In the genomic region with DNA sequence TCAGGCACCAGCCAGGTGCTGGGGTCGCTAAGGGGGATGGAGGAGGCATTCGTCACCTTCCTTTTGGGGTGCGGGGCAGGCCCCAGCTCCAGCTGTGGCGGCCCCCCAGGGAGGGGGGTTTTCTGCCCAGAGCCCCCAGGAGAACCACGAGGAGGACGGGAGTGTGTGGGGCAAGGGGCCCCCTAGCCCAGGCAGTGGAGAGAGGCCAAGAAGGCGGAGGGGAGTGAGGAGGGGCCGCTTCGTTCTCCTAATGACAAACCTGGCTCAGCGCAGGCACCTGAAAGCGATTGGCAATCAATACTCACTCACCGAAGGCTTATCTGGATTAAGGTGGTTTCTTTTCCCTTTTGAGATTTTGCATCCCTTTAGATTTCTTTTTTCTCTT, we compare ENCODE assay signal across 16 cellular contexts.
DNase-seq lines count a peak whose midpoint lies in the region; ATAC-seq and TF ChIP-seq lines count a peak whose summit lies in the region.
"Had no signal": no experiment of that assay in that cellular context is flagged by ENCODE, and none has a peak within 500 bp of the region (broad histone marks: within the 10 kb centered on the region; RNA-seq: fewer than 3 reads in every experiment).

No MANE protein-coding gene starts in this region.

- H3K27me3 Mint-ChIP-seq in activated T-cell treated with anti-CD3 and anti-CD28 coated beads, Interleukin-2, amount 50 U/mL, for 24 hours: peaks cover 46% of the 10 kb centered on the region
- H3K27me3 Mint-ChIP-seq in activated T-cell treated with anti-CD3 and anti-CD28 coated beads, Interleukin-2, amount 50 U/mL, for 4 hours (ENCODE audit: low read depth): peaks cover 42% of the 10 kb centered on the region

- no peaks in the 10 kb centered on the region for H3F3A ChIP-seq in Loucy (ENCODE audit: low read depth)

- no peak for ATAC-seq in activated T-cell treated with anti-CD3 and anti-CD28 coated beads, Interleukin-2, amount 50 U/mL, for 4 hours

- H3K27me3 ChIP-seq in Loucy (ENCODE audit: insufficient read depth, low read length, poor library complexity, severe bottlenecking): no peaks in the 10 kb centered on the region

- peak; percentile 19 for DNase-seq in activated T-cell treated with anti-CD3 and anti-CD28 coated beads, Interleukin-2, amount 50 U/mL, for 24 hours
- DNase-seq in activated T-cell treated with anti-CD3 and anti-CD28 coated beads, Interleukin-2, amount 50 U/mL, for 4 hours: no peak
- DNase-seq in mesenteric fat pad (ENCODE audit: low spot score): peak; percentile 80
- peak; percentile 67 for DNase-seq in posterior vena cava (ENCODE audit: low spot score)
- DNase-seq in NCI-H82 treated with DMSO at 0.1 percent for 48 hours (lab: John Stamatoyannopoulos, UW; ENCODE audit: unreplicated experiment): no peak
- no peak for DNase-seq in activated CD4-positive, alpha-beta T cell treated with anti-CD3 and anti-CD28 coated beads for 4 hours
- DNase-seq in DMS79 (lab: John Stamatoyannopoulos, UW): no peak
- DNase-seq: 8988T; CD4-positive, alpha-beta memory T cell; COR-L47; DMS79 treated with DMSO at 0.1 percent for 48 hours; GF-D8 had no signal

- no peak overlapping the region for H3K27ac Mint-ChIP-seq in activated T-cell treated with anti-CD3 and anti-CD28 coated beads, Interleukin-2, amount 50 U/mL, for 24 hours
- H3K27ac Mint-ChIP-seq: CD14-positive monocyte; CD4-positive, alpha-beta memory T cell had no signal

- intact Hi-C loops in posterior vena cava (cut with DNase I): no loop called here

- H3K4me3 Mint-ChIP-seq in activated T-cell treated with anti-CD3 and anti-CD28 coated beads, Interleukin-2, amount 50 U/mL, for 24 hours: no peak overlapping the region
- no peak overlapping the region for H3K4me3 Mint-ChIP-seq in activated T-cell treated with anti-CD3 and anti-CD28 coated beads, Interleukin-2, amount 50 U/mL, for 4 hours

- H2AFZ ChIP-seq in Loucy (ENCODE audit: low read length): no peak overlapping the region

- H3K4me1 Mint-ChIP-seq in activated T-cell treated with anti-CD3 and anti-CD28 coated beads, Interleukin-2, amount 50 U/mL, for 24 hours (ENCODE audit: low read depth): peaks cover 12% of the 10 kb centered on the region
- peaks cover 4% of the 10 kb centered on the region for H3K4me1 Mint-ChIP-seq in activated T-cell treated with anti-CD3 and anti-CD28 coated beads, Interleukin-2, amount 50 U/mL, for 4 hours (ENCODE audit: low read depth)
- H3K4me1 Mint-ChIP-seq: CD14-positive monocyte had no signal

- H3K79me2 ChIP-seq in Loucy (ENCODE audit: insufficient read depth, low read length): no peaks in the 10 kb centered on the region

- H4K20me1 ChIP-seq in Loucy (ENCODE audit: insufficient read depth, low read length, poor library complexity, severe bottlenecking): no peaks in the 10 kb centered on the region
- H4K20me1 ChIP-seq: BLaER1 had no signal

- no peaks in the 10 kb centered on the region for H3K36me3 ChIP-seq in Loucy (ENCODE audit: insufficient read depth, low read length)
- H3K36me3 ChIP-seq: BLaER1, HAP-1 had no signal

- H3K4me2 ChIP-seq in Loucy (ENCODE audit: low read depth, low read length, poor library complexity, severe bottlenecking): peak overlapping the region; percentile 20
- H3K4me2 ChIP-seq: BLaER1 had no signal

- H3K9me3 Mint-ChIP-seq in activated T-cell treated with anti-CD3 and anti-CD28 coated beads, Interleukin-2, amount 50 U/mL, for 24 hours: peaks cover 15% of the 10 kb centered on the region
- peaks cover 14% of the 10 kb centered on the region for H3K9me3 Mint-ChIP-seq in activated T-cell treated with anti-CD3 and anti-CD28 coated beads, Interleukin-2, amount 50 U/mL, for 4 hours

- TF ChIP-seq CTCF in Loucy (conservative IDR thresholded peaks at IDR 0.05; ENCODE audit: low read length): no peak

- no peak overlapping the region for H3K4me3 ChIP-seq in Loucy (ENCODE audit: low read length, poor library complexity, severe bottlenecking)
- H3K4me3 ChIP-seq: BLaER1, HAP-1 had no signal

- H3K36me3 Mint-ChIP-seq in activated T-cell treated with anti-CD3 and anti-CD28 coated beads, Interleukin-2, amount 50 U/mL, for 24 hours (ENCODE audit: low read depth): no peaks in the 10 kb centered on the region
- H3K36me3 Mint-ChIP-seq in activated T-cell treated with anti-CD3 and anti-CD28 coated beads, Interleukin-2, amount 50 U/mL, for 4 hours (ENCODE audit: insufficient read depth): no peaks in the 10 kb centered on the region
- H3K36me3 Mint-ChIP-seq: CD14-positive monocyte had no signal

- H3K9ac ChIP-seq in Loucy (ENCODE audit: low read depth, low read length, poor library complexity, severe bottlenecking): no peak overlapping the region
- H3K9ac ChIP-seq: BLaER1 had no signal

- no peaks in the 10 kb centered on the region for H3K9me2 ChIP-seq in Loucy (replicated peaks; ENCODE audit: low read depth, low read length)

- peaks cover 8% of the 10 kb centered on the region; the same call in 1 of the 2 replicates for H3K9me3 ChIP-seq in Loucy (ENCODE audit: insufficient read depth, low read depth, low read length)

- peaks cover 4% of the 10 kb centered on the region for H3K4me1 ChIP-seq in Loucy (ENCODE audit: insufficient read depth, low read length, poor library complexity, severe bottlenecking)
- H3K4me1 ChIP-seq: BLaER1, HAP-1 had no signal

Comparison
In these comparisons a context has a peak if more than half of its experiments do, and no peak if none do; other contexts are left out.
1. DNase-seq: peak in activated T-cell treated with anti-CD3 and anti-CD28 coated beads, Interleukin-2, amount 50 U/mL, for 24 hours (single experiment), mesenteric fat pad (single experiment) and posterior vena cava (single experiment); none in activated T-cell treated with anti-CD3 and anti-CD28 coated beads, Interleukin-2, amount 50 U/mL, for 4 hours (single experiment), NCI-H82 treated with DMSO at 0.1 percent for 48 hours (single experiment), activated CD4-positive, alpha-beta T cell treated with anti-CD3 and anti-CD28 coated beads for 4 hours (0 of 2) and DMS79 (single experiment).